ENCODE assay signal across 1 cellular context in the genomic region with DNA sequence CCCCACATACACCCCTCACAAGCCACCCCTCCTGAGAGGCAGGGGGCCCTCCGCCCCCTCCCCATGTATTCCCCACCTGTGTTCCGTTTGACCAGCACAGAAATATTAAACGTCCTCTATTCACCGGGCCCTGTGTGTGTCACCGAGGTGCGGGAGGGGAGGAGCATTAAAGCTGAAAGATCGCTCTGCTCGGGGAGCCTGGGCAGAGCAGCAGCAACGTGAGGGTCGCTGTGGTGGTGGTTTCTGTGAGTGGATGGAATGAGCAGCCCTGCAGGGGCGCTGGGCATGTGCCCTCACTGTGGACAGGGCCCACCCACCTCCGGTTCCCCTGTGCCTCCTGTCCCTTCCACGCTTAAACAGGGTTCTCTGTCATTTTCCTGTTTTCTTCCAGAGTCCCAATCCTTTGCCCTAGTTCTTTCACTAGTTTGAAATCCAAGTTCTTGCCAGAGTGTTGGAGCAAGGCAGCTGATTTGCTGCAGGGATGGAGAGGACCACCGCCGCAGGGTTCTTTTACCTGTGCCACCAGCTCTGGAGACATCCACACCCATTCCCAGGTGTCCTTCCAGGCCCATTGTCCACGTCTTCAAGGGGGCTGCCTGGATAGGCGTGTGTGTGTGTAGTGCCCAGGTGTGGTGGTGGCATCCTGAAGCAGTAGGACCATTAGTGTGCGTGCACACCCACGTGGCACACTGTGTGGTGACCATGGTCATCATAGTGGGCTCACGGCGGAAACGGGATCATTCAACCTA.
TF ChIP-seq lines count a peak whose summit lies in the region.

No MANE protein-coding gene starts in this region.

TF ChIP-seq in HepG2, 621 proteins besides CTCF, POLR2A, EP300 and RAD21:
- TF ChIP-seq POLR2AphosphoS5 (IDR thresholded peaks at IDR 0.05; ENCODE audit: low read depth, low read length) (0 out of 2 replicates have a peak, but pooled peaks have one; percentile 20), MAZ (IDR thresholded peaks at IDR 0.05; ENCODE audit: borderline replicate concordance, low read depth, low read length) (no peak), MAZ (CRISPR knock-in tag; IDR thresholded peaks at IDR 0.05; ENCODE audit: low read depth) (0 out of 2 replicates have a peak, but pooled peaks have one; percentile 36), POLR2AphosphoS2 (IDR thresholded peaks at IDR 0.05; ENCODE audit: low read depth, low read length) (peak; percentile 31; the same call in 1 of the 2 replicates), SRSF1 (optimal IDR thresholded peaks at IDR 0.05; ENCODE audit: low read depth, low read length) (peak; percentile 81), ZNF367 (CRISPR knock-in tag; IDR thresholded peaks at IDR 0.05; ENCODE audit: borderline replicate concordance) (no peak), SIX4 (CRISPR knock-in tag; IDR thresholded peaks at IDR 0.05) (no peak), PAF1 (CRISPR knock-in tag; IDR thresholded peaks at IDR 0.05) (peak; percentile 93; the same call in 1 of the 2 replicates), TAF15 (IDR thresholded peaks at IDR 0.05; ENCODE audit: low read depth, low read length, poor library complexity, severe bottlenecking) (no peak), ZFP62 (CRISPR knock-in tag; IDR thresholded peaks at IDR 0.05) (no peak), POLR2G (IDR thresholded peaks at IDR 0.05; ENCODE audit: low read depth, low read length) (peak; percentile 77), HDAC1 (CRISPR knock-in tag; IDR thresholded peaks at IDR 0.05) (peak; percentile 36; the same call in 1 of the 2 replicates), ZMAT3 (CRISPR knock-in tag; conservative IDR thresholded peaks at IDR 0.05) (0 out of 2 replicates have a peak, but pooled peaks have one; percentile 25), ZNF720 (CRISPR knock-in tag; IDR thresholded peaks at IDR 0.05) (0 out of 2 replicates have a peak, but pooled peaks have one; percentile 37), MXD4 (CRISPR knock-in tag; IDR thresholded peaks at IDR 0.05) (no peak), ZNF788 (CRISPR knock-in tag; IDR thresholded peaks at IDR 0.05; ENCODE audit: borderline replicate concordance) (peak; percentile 42; the same call in 1 of the 2 replicates), EED (CRISPR knock-in tag; IDR thresholded peaks at IDR 0.05) (0 out of 2 replicates have a peak, but pooled peaks have one; percentile 25), SSRP1 (CRISPR knock-in tag; IDR thresholded peaks at IDR 0.05) (peak; percentile 76), ZNF282 (IDR thresholded peaks at IDR 0.05; ENCODE audit: partially characterized antibody) (no peak), KLF16 (CRISPR knock-in tag; IDR thresholded peaks at IDR 0.05) (no peak), ZSCAN30 (CRISPR knock-in tag; IDR thresholded peaks at IDR 0.05) (no peak), NFYB (CRISPR knock-in tag; IDR thresholded peaks at IDR 0.05) (no peak), HNRNPL (IDR thresholded peaks at IDR 0.05; ENCODE audit: low read depth, low read length) (0 out of 2 replicates have a peak, but pooled peaks have one; percentile 28), FOXA1 (IDR thresholded peaks at IDR 0.05) (no peak), FOXA1 (CRISPR knock-in tag; IDR thresholded peaks at IDR 0.05) (no peak), ZNF547 (CRISPR knock-in tag; IDR thresholded peaks at IDR 0.05) (peak; percentile 56; the same call in 1 of the 2 replicates), ZFX (CRISPR knock-in tag; IDR thresholded peaks at IDR 0.05; ENCODE audit: low read depth) (peak; percentile 4; the same call in 1 of the 2 replicates), BRCA1 (CRISPR knock-in tag; IDR thresholded peaks at IDR 0.05) (no peak), ZSCAN21 (CRISPR knock-in tag; IDR thresholded peaks at IDR 0.05; ENCODE audit: borderline replicate concordance) (no peak), AGO1 (IDR thresholded peaks at IDR 0.05; ENCODE audit: low read depth, low read length, poor library complexity, severe bottlenecking) (peak; percentile 78), SALL2 (CRISPR knock-in tag; IDR thresholded peaks at IDR 0.05) (no peak), ARNT2 (CRISPR knock-in tag; IDR thresholded peaks at IDR 0.05; ENCODE audit: low read depth) (no peak), PHF5A (CRISPR knock-in tag; IDR thresholded peaks at IDR 0.05; ENCODE audit: low read depth, unreplicated experiment) (peak; percentile 8), ZBTB42 (CRISPR knock-in tag; IDR thresholded peaks at IDR 0.05) (0 out of 2 replicates have a peak, but pooled peaks have one; percentile 26), RBM22 (optimal IDR thresholded peaks at IDR 0.05; ENCODE audit: low read length) (peak; percentile 84), ZNF598 (CRISPR knock-in tag; IDR thresholded peaks at IDR 0.05; ENCODE audit: borderline replicate concordance) (0 out of 2 replicates have a peak, but pooled peaks have one; percentile 36), KDM2A (CRISPR knock-in tag; IDR thresholded peaks at IDR 0.05; ENCODE audit: borderline replicate concordance, low read depth) (peak; percentile 22), TBX2 (CRISPR knock-in tag; IDR thresholded peaks at IDR 0.05; ENCODE audit: borderline replicate concordance) (peak; percentile 46; the same call in 1 of the 2 replicates), NAIF1 (CRISPR knock-in tag; IDR thresholded peaks at IDR 0.05; ENCODE audit: borderline replicate concordance) (no peak), RBM39 (IDR thresholded peaks at IDR 0.05; ENCODE audit: low read depth, low read length, poor library complexity, severe bottlenecking) (peak; percentile 47), TCF7L2 (IDR thresholded peaks at IDR 0.05; ENCODE audit: low read depth, low read length) (no peak), ZNF563 (CRISPR knock-in tag; IDR thresholded peaks at IDR 0.05) (0 out of 2 replicates have a peak, but pooled peaks have one; percentile 30), ZNF883 (CRISPR knock-in tag; IDR thresholded peaks at IDR 0.05; ENCODE audit: not compliant biosample characterization) (peak; percentile 22), MEIS2 (CRISPR knock-in tag; IDR thresholded peaks at IDR 0.05) (no peak), AGO2 (optimal IDR thresholded peaks at IDR 0.05; ENCODE audit: low read depth, low read length) (peak; percentile 96), ZNF296 (CRISPR knock-in tag; conservative IDR thresholded peaks at IDR 0.05) (no peak)
- TF ChIP-seq, protein P1, sequence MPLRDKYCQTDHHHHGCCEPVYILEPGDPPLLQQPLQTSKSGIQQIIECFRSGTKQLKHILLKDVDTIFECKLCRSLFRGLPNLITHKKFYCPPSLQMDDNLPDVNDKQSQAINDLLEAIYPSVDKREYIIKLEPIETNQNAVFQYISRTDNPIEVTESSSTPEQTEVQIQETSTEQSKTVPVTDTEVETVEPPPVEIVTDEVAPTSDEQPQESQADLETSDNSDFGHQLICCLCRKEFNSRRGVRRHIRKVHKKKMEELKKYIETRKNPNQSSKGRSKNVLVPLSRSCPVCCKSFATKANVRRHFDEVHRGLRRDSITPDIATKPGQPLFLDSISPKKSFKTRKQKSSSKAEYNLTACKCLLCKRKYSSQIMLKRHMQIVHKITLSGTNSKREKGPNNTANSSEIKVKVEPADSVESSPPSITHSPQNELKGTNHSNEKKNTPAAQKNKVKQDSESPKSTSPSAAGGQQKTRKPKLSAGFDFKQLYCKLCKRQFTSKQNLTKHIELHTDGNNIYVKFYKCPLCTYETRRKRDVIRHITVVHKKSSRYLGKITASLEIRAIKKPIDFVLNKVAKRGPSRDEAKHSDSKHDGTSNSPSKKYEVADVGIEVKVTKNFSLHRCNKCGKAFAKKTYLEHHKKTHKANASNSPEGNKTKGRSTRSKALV (CRISPR knock-in tag; IDR thresholded peaks at IDR 0.05), result no peak
- TF ChIP-seq, protein P2, sequence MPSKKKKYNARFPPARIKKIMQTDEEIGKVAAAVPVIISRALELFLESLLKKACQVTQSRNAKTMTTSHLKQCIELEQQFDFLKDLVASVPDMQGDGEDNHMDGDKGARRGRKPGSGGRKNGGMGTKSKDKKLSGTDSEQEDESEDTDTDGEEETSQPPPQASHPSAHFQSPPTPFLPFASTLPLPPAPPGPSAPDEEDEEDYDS (CRISPR knock-in tag; IDR thresholded peaks at IDR 0.05), result no peak
- TF ChIP-seq, protein P3, sequence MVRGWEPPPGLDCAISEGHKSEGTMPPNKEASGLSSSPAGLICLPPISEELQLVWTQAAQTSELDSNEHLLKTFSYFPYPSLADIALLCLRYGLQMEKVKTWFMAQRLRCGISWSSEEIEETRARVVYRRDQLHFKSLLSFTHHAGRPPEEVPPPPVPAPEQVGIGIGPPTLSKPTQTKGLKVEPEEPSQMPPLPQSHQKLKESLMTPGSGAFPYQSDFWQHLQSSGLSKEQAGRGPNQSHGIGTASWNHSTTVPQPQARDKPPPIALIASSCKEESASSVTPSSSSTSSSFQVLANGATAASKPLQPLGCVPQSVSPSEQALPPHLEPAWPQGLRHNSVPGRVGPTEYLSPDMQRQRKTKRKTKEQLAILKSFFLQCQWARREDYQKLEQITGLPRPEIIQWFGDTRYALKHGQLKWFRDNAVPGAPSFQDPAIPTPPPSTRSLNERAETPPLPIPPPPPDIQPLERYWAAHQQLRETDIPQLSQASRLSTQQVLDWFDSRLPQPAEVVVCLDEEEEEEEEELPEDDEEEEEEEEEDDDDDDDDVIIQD (CRISPR knock-in tag; IDR thresholded peaks at IDR 0.05; ENCODE audit: low read depth), result no peak
- TF ChIP-seq, protein P4, sequence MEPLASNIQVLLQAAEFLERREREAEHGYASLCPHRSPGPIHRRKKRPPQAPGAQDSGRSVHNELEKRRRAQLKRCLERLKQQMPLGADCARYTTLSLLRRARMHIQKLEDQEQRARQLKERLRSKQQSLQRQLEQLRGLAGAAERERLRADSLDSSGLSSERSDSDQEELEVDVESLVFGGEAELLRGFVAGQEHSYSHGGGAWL (CRISPR knock-in tag; IDR thresholded peaks at IDR 0.05), result no peak
- TF ChIP-seq, protein P5, sequence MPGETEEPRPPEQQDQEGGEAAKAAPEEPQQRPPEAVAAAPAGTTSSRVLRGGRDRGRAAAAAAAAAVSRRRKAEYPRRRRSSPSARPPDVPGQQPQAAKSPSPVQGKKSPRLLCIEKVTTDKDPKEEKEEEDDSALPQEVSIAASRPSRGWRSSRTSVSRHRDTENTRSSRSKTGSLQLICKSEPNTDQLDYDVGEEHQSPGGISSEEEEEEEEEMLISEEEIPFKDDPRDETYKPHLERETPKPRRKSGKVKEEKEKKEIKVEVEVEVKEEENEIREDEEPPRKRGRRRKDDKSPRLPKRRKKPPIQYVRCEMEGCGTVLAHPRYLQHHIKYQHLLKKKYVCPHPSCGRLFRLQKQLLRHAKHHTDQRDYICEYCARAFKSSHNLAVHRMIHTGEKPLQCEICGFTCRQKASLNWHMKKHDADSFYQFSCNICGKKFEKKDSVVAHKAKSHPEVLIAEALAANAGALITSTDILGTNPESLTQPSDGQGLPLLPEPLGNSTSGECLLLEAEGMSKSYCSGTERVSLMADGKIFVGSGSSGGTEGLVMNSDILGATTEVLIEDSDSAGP (CRISPR knock-in tag; IDR thresholded peaks at IDR 0.05; ENCODE audit: borderline replicate concordance), result 0 out of 2 replicates have a peak, but pooled peaks have one; percentile 1
- TF ChIP-seq, protein P6, sequence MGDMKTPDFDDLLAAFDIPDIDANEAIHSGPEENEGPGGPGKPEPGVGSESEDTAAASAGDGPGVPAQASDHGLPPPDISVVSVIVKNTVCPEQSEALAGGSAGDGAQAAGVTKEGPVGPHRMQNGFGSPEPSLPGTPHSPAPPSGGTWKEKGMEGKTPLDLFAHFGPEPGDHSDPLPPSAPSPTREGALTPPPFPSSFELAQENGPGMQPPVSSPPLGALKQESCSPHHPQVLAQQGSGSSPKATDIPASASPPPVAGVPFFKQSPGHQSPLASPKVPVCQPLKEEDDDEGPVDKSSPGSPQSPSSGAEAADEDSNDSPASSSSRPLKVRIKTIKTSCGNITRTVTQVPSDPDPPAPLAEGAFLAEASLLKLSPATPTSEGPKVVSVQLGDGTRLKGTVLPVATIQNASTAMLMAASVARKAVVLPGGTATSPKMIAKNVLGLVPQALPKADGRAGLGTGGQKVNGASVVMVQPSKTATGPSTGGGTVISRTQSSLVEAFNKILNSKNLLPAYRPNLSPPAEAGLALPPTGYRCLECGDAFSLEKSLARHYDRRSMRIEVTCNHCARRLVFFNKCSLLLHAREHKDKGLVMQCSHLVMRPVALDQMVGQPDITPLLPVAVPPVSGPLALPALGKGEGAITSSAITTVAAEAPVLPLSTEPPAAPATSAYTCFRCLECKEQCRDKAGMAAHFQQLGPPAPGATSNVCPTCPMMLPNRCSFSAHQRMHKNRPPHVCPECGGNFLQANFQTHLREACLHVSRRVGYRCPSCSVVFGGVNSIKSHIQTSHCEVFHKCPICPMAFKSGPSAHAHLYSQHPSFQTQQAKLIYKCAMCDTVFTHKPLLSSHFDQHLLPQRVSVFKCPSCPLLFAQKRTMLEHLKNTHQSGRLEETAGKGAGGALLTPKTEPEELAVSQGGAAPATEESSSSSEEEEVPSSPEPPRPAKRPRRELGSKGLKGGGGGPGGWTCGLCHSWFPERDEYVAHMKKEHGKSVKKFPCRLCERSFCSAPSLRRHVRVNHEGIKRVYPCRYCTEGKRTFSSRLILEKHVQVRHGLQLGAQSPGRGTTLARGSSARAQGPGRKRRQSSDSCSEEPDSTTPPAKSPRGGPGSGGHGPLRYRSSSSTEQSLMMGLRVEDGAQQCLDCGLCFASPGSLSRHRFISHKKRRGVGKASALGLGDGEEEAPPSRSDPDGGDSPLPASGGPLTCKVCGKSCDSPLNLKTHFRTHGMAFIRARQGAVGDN (CRISPR knock-in tag; IDR thresholded peaks at IDR 0.05), result peak; percentile 17; the same call in 1 of the 2 replicates
